ENCODE assay signal across 8 cellular contexts in the genomic region with DNA sequence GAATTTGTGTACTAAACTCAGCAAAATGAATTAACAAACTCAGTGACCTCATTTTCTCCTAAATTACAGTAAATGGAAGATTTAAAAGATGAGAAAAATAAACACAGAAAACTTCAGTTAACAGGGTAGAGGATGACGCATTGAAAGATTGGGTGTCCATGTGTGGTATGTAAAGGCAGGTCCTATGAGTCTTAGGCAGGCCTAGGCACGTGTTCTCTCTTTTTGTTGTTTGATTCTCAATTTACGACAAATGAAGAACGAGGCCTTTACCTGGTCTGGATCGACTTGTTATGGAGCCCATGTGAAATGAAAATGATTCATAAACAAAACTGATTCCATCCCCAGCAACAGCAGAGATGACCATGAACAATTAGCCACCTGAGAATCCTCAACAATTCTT. TPM values are rescaled to one million over a fixed set of nuclear protein-coding genes. Genes with fewer than 3 reads are reported as not detected.
"Had no signal": no experiment of that assay in that cellular context is flagged by ENCODE, and none has a peak within 500 bp of the region (broad histone marks: within the 10 kb centered on the region; RNA-seq: fewer than 3 reads in every experiment).

No MANE protein-coding gene starts in this region.

RNA-seq across cellular contexts. Expression of gene RAB6C, which starts 37.2 kb away (rescaled TPM):
- total RNA-seq: endothelial cell of umbilical vein, epithelial cell of proximal tubule, esophagus squamous epithelium, left lung, lower leg skin, lower lobe of right lung had no signal
- polyA plus RNA-seq: endothelial cell of umbilical vein, hepatocyte, immature natural killer cell had no signal
